In genomic region chr9:76302543-76302942, GRCh38 we compare ENCODE assay signal across 8 cellular contexts.
A peak's percentile ranks its signal among the peaks of the same experiment; 100 is the strongest.
DNase-seq lines count a peak whose midpoint lies in the region; ATAC-seq lines count a peak whose summit lies in the region.

No MANE protein-coding gene starts in this region.

- ATAC-seq in GM18511 (IDR thresholded peaks at IDR 0.05; ENCODE audit: unreplicated experiment) (peak; percentile 11), GM19467 (IDR thresholded peaks at IDR 0.05; ENCODE audit: unreplicated experiment) (peak; percentile 23), HG03175 (IDR thresholded peaks at IDR 0.05; ENCODE audit: unreplicated experiment) (peak; percentile 8), left colon (peak; percentile 76), HG02885 (IDR thresholded peaks at IDR 0.05; ENCODE audit: poor library complexity, unreplicated experiment) (no peak)

- DNase-seq in left colon, result no peak
- DNase-seq in COLO829 (ENCODE audit: low spot score), result no peak
- no peak for DNase-seq in NCI-H69 (lab: John Stamatoyannopoulos, UW)
- DNase-seq in NCI-H2227 treated with DMSO at 0.1 percent for 48 hours (lab: John Stamatoyannopoulos, UW), result no peak

- intact Hi-C loops in left colon (cut with DNase I, micrococcal nuclease), result no loop called here
